In the genomic region with DNA sequence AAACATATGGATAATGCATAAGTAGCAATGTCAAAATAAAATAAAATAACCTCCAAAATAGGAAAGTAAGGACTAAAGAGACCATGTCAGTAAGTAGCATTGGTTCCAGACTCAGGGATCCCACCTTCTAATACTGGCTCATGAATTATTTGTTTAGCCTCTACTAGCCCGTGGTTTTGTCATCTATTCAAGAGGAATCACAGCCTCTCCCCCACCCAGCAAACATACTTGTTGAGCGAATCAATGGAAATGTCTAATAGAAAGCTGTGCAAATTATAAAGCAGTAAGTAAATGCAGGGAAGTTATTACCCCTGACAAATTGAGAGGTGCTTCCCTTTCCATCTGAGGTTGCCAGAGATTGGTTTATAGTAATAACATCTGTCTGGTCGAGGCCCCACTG, we compare ENCODE assay signal across 31 cellular contexts.
DNase-seq lines count a peak whose midpoint lies in the region; ATAC-seq, FAIRE-seq and TF ChIP-seq lines count a peak whose summit lies in the region.
"Had no signal": no experiment of that assay in that cellular context is flagged by ENCODE, and none has a peak within 500 bp of the region (broad histone marks: within the 10 kb centered on the region; RNA-seq: fewer than 3 reads in every experiment).

No MANE protein-coding gene starts in this region.

- no peak overlapping the region for H3K23ac ChIP-seq in IMR-90 (ENCODE audit: low read depth, low read length)

- no peak overlapping the region for H3K18ac ChIP-seq in IMR-90 (ENCODE audit: low read depth, low read length)

- H2BK5ac ChIP-seq in IMR-90 (ENCODE audit: low read depth, low read length, poor library complexity, severe bottlenecking) = no peak overlapping the region

- no peak overlapping the region for H3K9ac ChIP-seq in IMR-90 (ENCODE audit: low read depth, low read length)
- H3K9ac ChIP-seq in astrocyte (ENCODE audit: low read length) = no peak overlapping the region
- H3K9ac ChIP-seq: BLaER1 had no signal

- TF ChIP-seq CTCF in A549 (IDR thresholded peaks at IDR 0.05) (no peak), IMR-90 (conservative IDR thresholded peaks at IDR 0.05; ENCODE audit: low read depth, low read length) (no peak), astrocyte (IDR thresholded peaks at IDR 0.05; ENCODE audit: insufficient read depth, low read depth, low read length) (no peak), fibroblast of the aortic adventitia (IDR thresholded peaks at IDR 0.05; ENCODE audit: insufficient read depth, low read length) (no peak)

- TF ChIP-seq RAD21 in A549 (conservative IDR thresholded peaks at IDR 0.05 in 1 of 2, IDR thresholded peaks at IDR 0.05 in 1 of 2) (no peak), IMR-90 (IDR thresholded peaks at IDR 0.05; ENCODE audit: low read length) (no peak)

- no peak overlapping the region for H2BK20ac ChIP-seq in IMR-90 (ENCODE audit: low read depth, low read length)

- H3K27ac Mint-ChIP-seq in astrocyte (ENCODE audit: unreplicated experiment) = no peak overlapping the region
- H3K27ac Mint-ChIP-seq in activated CD4-positive, alpha-beta memory T cell treated with anti-CD3 and anti-CD28 coated beads for 36 hours = no peak overlapping the region
- H3K27ac Mint-ChIP-seq: activated CD8-positive, alpha-beta T cell treated with anti-CD3 and anti-CD28 coated beads, Interleukin-2, amount 10 ng/mL, durations not matched to agents 7 days and 5 days; activated naive CD8-positive, alpha-beta T cell treated with anti-CD3 and anti-CD28 coated beads, Interleukin-2, amount 50 U/mL, for 24 hours; endodermal cell had no signal

- no peaks in the 10 kb centered on the region for H3K9me3 Mint-ChIP-seq in astrocyte (ENCODE audit: unreplicated experiment)
- no peaks in the 10 kb centered on the region for H3K9me3 Mint-ChIP-seq in activated CD4-positive, alpha-beta memory T cell treated with anti-CD3 and anti-CD28 coated beads for 36 hours
- H3K9me3 Mint-ChIP-seq: activated naive CD8-positive, alpha-beta T cell treated with anti-CD3 and anti-CD28 coated beads, Interleukin-2, amount 50 U/mL, for 24 hours; endodermal cell had no signal

- H3K27ac ChIP-seq in A549 = peak overlapping the region; percentile 43 to 58; a peak in 5 of 6 replicates
- H3K27ac ChIP-seq in IMR-90 (ENCODE audit: insufficient read depth, low read length) = no peak overlapping the region
- H3K27ac ChIP-seq in astrocyte (ENCODE audit: low read depth, low read length) = no peak overlapping the region
- H3K27ac ChIP-seq: BLaER1, heart left ventricle, HL-60, psoas muscle, SJCRH30 had no signal

- H4K91ac ChIP-seq in IMR-90 (ENCODE audit: insufficient read depth, low read depth, low read length) = no peak overlapping the region

- POLR2A ChIA-PET in A549 (lab: Yijun Ruan, JAX) = no interaction called here
- POLR2A ChIA-PET in IMR-90 (lab: Charles Lee; ENCODE audit: unreplicated experiment) = no interaction called here
- POLR2A ChIA-PET in activated CD4-positive, alpha-beta memory T cell treated with anti-CD3 and anti-CD28 coated beads for 36 hours (lab: Charles Lee) = no interaction called here

- H3K4me1 ChIP-seq in A549 (peaks cover 66% of the 10 kb centered on the region), IMR-90 (ENCODE audit: control insufficient read depth, insufficient read depth, low read length) (peaks cover 5% of the 10 kb centered on the region), astrocyte (ENCODE audit: insufficient read depth, low read length) (peaks cover 28% of the 10 kb centered on the region)
- H3K4me1 ChIP-seq: HAP-1, SJCRH30 had no signal

- H3K79me2 ChIP-seq in astrocyte (ENCODE audit: insufficient read depth, low read length) = no peaks in the 10 kb centered on the region

- no peaks in the 10 kb centered on the region for H3K27me3 Mint-ChIP-seq in astrocyte (ENCODE audit: low read depth, unreplicated experiment)
- peaks cover 17% of the 10 kb centered on the region for H3K27me3 Mint-ChIP-seq in activated CD4-positive, alpha-beta memory T cell treated with anti-CD3 and anti-CD28 coated beads for 36 hours

- H2AK5ac ChIP-seq in IMR-90 (ENCODE audit: low read depth, low read length) = no peak overlapping the region

- no peak overlapping the region for H3K4me3 Mint-ChIP-seq in astrocyte (ENCODE audit: unreplicated experiment)
- no peak overlapping the region for H3K4me3 Mint-ChIP-seq in activated CD4-positive, alpha-beta memory T cell treated with anti-CD3 and anti-CD28 coated beads for 36 hours
- H3K4me3 Mint-ChIP-seq: activated CD8-positive, alpha-beta T cell treated with anti-CD3 and anti-CD28 coated beads, Interleukin-2, amount 10 ng/mL, durations not matched to agents 7 days and 5 days; activated naive CD8-positive, alpha-beta T cell treated with anti-CD3 and anti-CD28 coated beads, Interleukin-2, amount 50 U/mL, for 24 hours; endodermal cell had no signal

- TF ChIP-seq POLR2A in A549 (IDR thresholded peaks at IDR 0.05; ENCODE audit: low read length) (no peak), IMR-90 (IDR thresholded peaks at IDR 0.05; ENCODE audit: low read depth, low read length) (no peak)

- peaks cover 43% of the 10 kb centered on the region for H3K4me1 Mint-ChIP-seq in astrocyte (ENCODE audit: low read depth, unreplicated experiment)
- no peaks in the 10 kb centered on the region for H3K4me1 Mint-ChIP-seq in activated CD4-positive, alpha-beta memory T cell treated with anti-CD3 and anti-CD28 coated beads for 36 hours (ENCODE audit: low read depth)
- H3K4me1 Mint-ChIP-seq: activated naive CD8-positive, alpha-beta T cell treated with anti-CD3 and anti-CD28 coated beads, Interleukin-2, amount 50 U/mL, for 24 hours had no signal

- dilution Hi-C loops in IMR-90 (cut with HindIII; ENCODE audit: low sequenced_read_pairs, unreplicated experiment) = no loop called here

- 26% methylated on average over 3 of the region's 3 CpGs for whole genome bisulfite sequencing in A549 (ENCODE audit: missing lambda C conversion rate)
- no CpG with 5 or more reads among the region's 3 CpGs for WGBS in IMR-90 (ENCODE audit: extremely low coverage in 2 of 2, insufficient read length in 1 of 2), 2 experiments

- intact Hi-C loops in IMR-90 (cut with micrococcal nuclease) = no loop called here
- intact Hi-C loops in activated CD4-positive, alpha-beta memory T cell treated with anti-CD3 and anti-CD28 coated beads for 36 hours (cut with micrococcal nuclease) = no loop called here

- H2AK9ac ChIP-seq in IMR-90 (replicated peaks; ENCODE audit: low read depth, low read length, poor library complexity) = no peak overlapping the region

- H3K4me2 ChIP-seq in A549 (peak overlapping the region; percentile 58), IMR-90 (ENCODE audit: low read depth, low read length) (no peak overlapping the region), astrocyte (ENCODE audit: low read length) (peak overlapping the region; percentile 36)
- H3K4me2 ChIP-seq: BLaER1 had no signal

- no peak overlapping the region for H2BK120ac ChIP-seq in IMR-90 (ENCODE audit: low read depth, low read length)

- peak; percentile 23 for FAIRE-seq in A549 (lab: Jason Lieb, UNC)
- FAIRE-seq in astrocyte (lab: Jason Lieb, UNC) = no peak
- FAIRE-seq: A204.1, GM12878, HepG2, TTC549 had no signal

- no peak overlapping the region for H2AFZ ChIP-seq in IMR-90 (replicated peaks; ENCODE audit: low read length, poor library complexity)
- H2AFZ ChIP-seq in astrocyte (ENCODE audit: low read depth, low read length) = no peak overlapping the region

- H4K20me1 ChIP-seq in IMR-90 (ENCODE audit: insufficient read depth, low read length) (no peaks in the 10 kb centered on the region), astrocyte (ENCODE audit: insufficient read depth, low read length) (no peaks in the 10 kb centered on the region)
- H4K20me1 ChIP-seq: BLaER1 had no signal

- no peak for TF ChIP-seq EP300 in A549 (IDR thresholded peaks at IDR 0.05)

- no peaks in the 10 kb centered on the region for H3K36me3 Mint-ChIP-seq in astrocyte (ENCODE audit: low read depth, unreplicated experiment)
- H3K36me3 Mint-ChIP-seq in activated CD4-positive, alpha-beta memory T cell treated with anti-CD3 and anti-CD28 coated beads for 36 hours = no peaks in the 10 kb centered on the region

- CTCF ChIA-PET in A549 (lab: Yijun Ruan, JAX) = interaction anchor here (0.6 to 1.1 kb wide), 2 partner anchors 90 to 1113 kb away, joined by 3 to 4 read pairs; no protein-coding TSS in a partner anchor
- CTCF ChIA-PET in IMR-90 (lab: Yijun Ruan, JAX) = no interaction called here
- CTCF ChIA-PET in activated CD4-positive, alpha-beta memory T cell treated with anti-CD3 and anti-CD28 coated beads for 36 hours (lab: Charles Lee) = no interaction called here

- H3K27me3 ChIP-seq in IMR-90 (ENCODE audit: control insufficient read depth, insufficient read depth, low read length) (no peaks in the 10 kb centered on the region), astrocyte (ENCODE audit: insufficient read depth, low read length) (no peaks in the 10 kb centered on the region)
- H3K27me3 ChIP-seq: BLaER1, heart left ventricle had no signal

- peak in 1 of 2 experiments; percentile 61; a peak in 3 of 6 replicates for ATAC-seq in A549
- ATAC-seq in IMR-90 (ENCODE audit: low read depth) = peak; percentile 46
- ATAC-seq in GM18511 (IDR thresholded peaks at IDR 0.05; ENCODE audit: unreplicated experiment) = no peak
- ATAC-seq: activated CD8-positive, alpha-beta T cell treated with anti-CD3 and anti-CD28 coated beads, Interleukin-2, amount 10 ng/mL, durations not matched to agents 7 days and 5 days; activated naive CD8-positive, alpha-beta T cell treated with anti-CD3 and anti-CD28 coated beads, Interleukin-2, amount 50 U/mL, for 24 hours; GM12878; heart left ventricle; HepG2; Panc1; psoas muscle had no signal

- H3K9me1 ChIP-seq in IMR-90 (ENCODE audit: insufficient read depth, low read length) = 0 out of 2 replicates have a peak, but pooled peaks cover 3% of the 10 kb centered on the region

- H3K4me3 ChIP-seq in A549 = no peak overlapping the region
- no peak overlapping the region for H3K4me3 ChIP-seq in IMR-90 (ENCODE audit: insufficient read depth, low read depth, low read length)
- H3K4me3 ChIP-seq in astrocyte (ENCODE audit: insufficient read depth, low read depth, low read length) = no peak overlapping the region
- H3K4me3 ChIP-seq in fibroblast of the aortic adventitia (ENCODE audit: low read depth, low read length) = no peak overlapping the region
- H3K4me3 ChIP-seq: BLaER1, GM12878, HAP-1, heart left ventricle, psoas muscle, SJCRH30 had no signal

- no peaks in the 10 kb centered on the region for H3K9me3 ChIP-seq in A549
- no peaks in the 10 kb centered on the region for H3K9me3 ChIP-seq in IMR-90 (ENCODE audit: control insufficient read depth, insufficient read depth, low read length)
- H3K9me3 ChIP-seq in astrocyte (ENCODE audit: insufficient read depth, low read depth, low read length) = no peaks in the 10 kb centered on the region
- H3K9me3 ChIP-seq: BLaER1, HAP-1, heart left ventricle, psoas muscle, SJCRH30 had no signal

- H3K36me3 ChIP-seq in IMR-90 (ENCODE audit: control insufficient read depth, insufficient read depth, low read length) = no peaks in the 10 kb centered on the region
- no peaks in the 10 kb centered on the region for H3K36me3 ChIP-seq in astrocyte (ENCODE audit: insufficient read depth, low read length)
- H3K36me3 ChIP-seq: BLaER1, HAP-1, heart left ventricle, SJCRH30 had no signal

- H2BK15ac ChIP-seq in IMR-90 (ENCODE audit: low read depth, low read length) = no peak overlapping the region

- DNase-seq in A549 (ENCODE audit: low read depth in 1 of 2, low spot score in 1 of 2) (peak in 1 of 2 experiments; percentile 47), IMR-90 (peak; percentile 62), astrocyte (ENCODE audit: low read depth) (peak; percentile 58), fibroblast of the aortic adventitia (ENCODE audit: low read depth) (peak; percentile 44), glomerular visceral epithelial cell (ENCODE audit: extremely low spot score) (no peak), mucosa of gallbladder (ENCODE audit: low spot score) (no peak)
- no peak for DNase-seq in activated CD4-positive, alpha-beta memory T cell treated with anti-CD3 and anti-CD28 coated beads for 36 hours
- DNase-seq: activated CD4-positive, CD25-positive, alpha-beta regulatory T cell treated with anti-CD3 and anti-CD28 coated beads, Interleukin-2, amount 50 U/mL, for 72 hours; activated CD8-positive, alpha-beta T cell treated with anti-CD3 and anti-CD28 coated beads, Interleukin-2, amount 10 ng/mL, durations not matched to agents 7 days and 5 days; activated gamma-delta T cell; activated naive CD8-positive, alpha-beta T cell treated with anti-CD3 and anti-CD28 coated beads, Interleukin-2, amount 50 U/mL, for 24 hours; activated T-cell treated with anti-CD3 and anti-CD28 coated beads, Interleukin-2, amount 50 U/mL, for 1 hour; COR-L47; cortex of kidney; DMS79; endodermal cell; heart left ventricle; mesendoderm; NCI-H2081 treated with DMSO at 0.1 percent for 48 hours; NK-92 treated with Interleukin-12 subunit alpha and Interleukin-12 subunit beta, amount 100 ng/mL, for 24 hours; psoas muscle; SJCRH30 had no signal

- H4K5ac ChIP-seq in IMR-90 (ENCODE audit: low read depth, low read length) = no peak overlapping the region

- H3K56ac ChIP-seq in IMR-90 (ENCODE audit: extremely low read depth, insufficient read depth, low read length) = no peak overlapping the region

- no peak overlapping the region for H3K14ac ChIP-seq in IMR-90 (replicated peaks; ENCODE audit: low read depth, low read length)

- no peak overlapping the region for H3K4ac ChIP-seq in IMR-90 (ENCODE audit: low read depth, low read length)

- in situ Hi-C loops in IMR-90 (cut with MboI; ENCODE audit: low sequenced_read_pairs) = no loop called here

- no TSS peak for BruUV-seq in IMR-90 (replicated peaks; lab: Mats Ljungman, UMichigan)

- H3K79me1 ChIP-seq in IMR-90 (ENCODE audit: low read depth in 1 of 2, low read length in 2 of 2) = no peaks in the 10 kb centered on the region

- H4K8ac ChIP-seq in IMR-90 (ENCODE audit: low read depth in 2 of 2, low read length in 2 of 2) = no peak overlapping the region

Comparison
In these comparisons a context has a peak if more than half of its experiments do, and no peak if none do; other contexts are left out.
1. DNase-seq: peak in IMR-90 (single experiment), astrocyte (single experiment) and fibroblast of the aortic adventitia (single experiment); none in glomerular visceral epithelial cell (single experiment), mucosa of gallbladder (single experiment) and activated CD4-positive, alpha-beta memory T cell treated with anti-CD3 and anti-CD28 coated beads for 36 hours (single experiment).
2. H3K27ac ChIP-seq: peak in A549 (2 of 2); none in IMR-90 (single experiment) and astrocyte (single experiment).